ENCODE assay signal across 16 cellular contexts in the genomic region with DNA sequence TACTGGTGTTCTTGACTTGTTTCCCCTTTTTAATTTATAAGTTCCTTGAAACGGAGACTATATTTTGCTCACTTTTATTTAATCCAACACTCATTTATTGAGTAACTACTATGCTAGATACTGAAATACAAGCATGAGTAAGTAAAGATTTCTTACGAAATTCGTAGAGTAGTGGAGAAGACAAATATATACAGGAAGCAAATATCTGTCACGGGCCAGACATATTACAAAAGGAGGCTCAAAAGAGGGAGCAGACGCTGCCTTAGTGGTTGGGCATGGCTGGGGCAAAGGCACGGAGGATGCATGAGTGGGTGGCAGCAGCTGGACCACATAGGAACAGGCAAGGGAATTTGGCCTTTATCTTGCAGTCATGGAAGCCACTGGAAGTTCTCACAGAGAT. TPM values are rescaled to one million over a fixed set of nuclear protein-coding genes. Genes with fewer than 3 reads are reported as not detected.
DNase-seq lines count a peak whose midpoint lies in the region; ATAC-seq and TF ChIP-seq lines count a peak whose summit lies in the region.
"Had no signal": no experiment of that assay in that cellular context is flagged by ENCODE, and none has a peak within 500 bp of the region (broad histone marks: within the 10 kb centered on the region; RNA-seq: fewer than 3 reads in every experiment).

No MANE protein-coding gene starts in this region.

- no peaks in the 10 kb centered on the region for H3F3A ChIP-seq in GM23338 (replicated peaks; ENCODE audit: low read depth)

- H3K4me2 ChIP-seq in GM23338: no peak overlapping the region

- H3K27me3 Mint-ChIP-seq in naive thymus-derived CD4-positive, alpha-beta T cell: no peaks in the 10 kb centered on the region
- peaks cover 15% of the 10 kb centered on the region for H3K27me3 Mint-ChIP-seq in GM23338 (ENCODE audit: insufficient read depth, low read depth, poor library complexity)
- H3K27me3 Mint-ChIP-seq: activated CD8-positive, alpha-beta memory T cell treated with anti-CD3 and anti-CD28 coated beads, Interleukin-2, amount 10 ng/mL, durations not matched to agents 7 days and 5 days had no signal

- POLR2A ChIA-PET in naive thymus-derived CD4-positive, alpha-beta T cell (lab: Charles Lee): no interaction called here

- no peak overlapping the region for H3K4me3 Mint-ChIP-seq in naive thymus-derived CD4-positive, alpha-beta T cell
- H3K4me3 Mint-ChIP-seq in GM23338: no peak overlapping the region
- H3K4me3 Mint-ChIP-seq: activated CD8-positive, alpha-beta memory T cell treated with anti-CD3 and anti-CD28 coated beads, Interleukin-2, amount 10 ng/mL, durations not matched to agents 7 days and 5 days had no signal

- DNase-seq in ELR (ENCODE audit: low read depth): peak; percentile 19
- DNase-seq in NOMO-1 (lab: John Stamatoyannopoulos, UW; ENCODE audit: unreplicated experiment in 2 of 2): peak; percentile 82 to 93
- peak; percentile 33 for DNase-seq in choroid plexus epithelial cell (ENCODE audit: low read depth)
- DNase-seq in naive thymus-derived CD4-positive, alpha-beta T cell: no peak
- no peak for DNase-seq in NCI-H524 (lab: John Stamatoyannopoulos, UW)
- no peak for DNase-seq in GM23338 (ENCODE audit: low spot score)
- no peak for DNase-seq in NK-92 (lab: John Stamatoyannopoulos, UW; ENCODE audit: unreplicated experiment)
- DNase-seq: activated CD4-positive, alpha-beta T cell treated with anti-CD3 and anti-CD28 coated beads for 1 hour; activated CD8-positive, alpha-beta memory T cell treated with anti-CD3 and anti-CD28 coated beads, Interleukin-2, amount 10 ng/mL, durations not matched to agents 7 days and 5 days; glutamatergic neuron; NCI-H1048; NCI-H2107; stimulated activated CD4-positive, alpha-beta T cell treated with anti-CD3 and anti-CD28 coated beads, Interleukin-2, amount 100 ng/mL, for 24 hours had no signal

- no peaks in the 10 kb centered on the region for H3K27me3 ChIP-seq in naive thymus-derived CD4-positive, alpha-beta T cell (ENCODE audit: control insufficient read depth in 2 of 2, insufficient read depth in 2 of 2, low read length in 2 of 2)
- H3K27me3 ChIP-seq in GM23338 (ENCODE audit: insufficient read depth): no peaks in the 10 kb centered on the region

- H3K9me2 ChIP-seq in GM23338 (ENCODE audit: insufficient read depth): no peaks in the 10 kb centered on the region

- CTCF ChIA-PET in naive thymus-derived CD4-positive, alpha-beta T cell (lab: Charles Lee): no interaction called here

- peaks cover 0 to 2% (median 0%) of the 10 kb centered on the region in 11 donors for H3K9me3 Mint-ChIP-seq in naive thymus-derived CD4-positive, alpha-beta T cell
- H3K9me3 Mint-ChIP-seq in GM23338: no peaks in the 10 kb centered on the region

- no peaks in the 10 kb centered on the region for H4K20me1 ChIP-seq in GM23338 (replicated peaks; ENCODE audit: insufficient read depth)

- no peaks in the 10 kb centered on the region for H3K9me3 ChIP-seq in naive thymus-derived CD4-positive, alpha-beta T cell (ENCODE audit: control insufficient read depth in 2 of 3, low read length in 3 of 3)
- H3K9me3 ChIP-seq: HAP-1 had no signal

- peak; percentile 78 for ATAC-seq in naive thymus-derived CD4-positive, alpha-beta T cell
- no peak for ATAC-seq in GM23338
- ATAC-seq in GM21515 (IDR thresholded peaks at IDR 0.05; ENCODE audit: unreplicated experiment): no peak
- ATAC-seq: activated CD8-positive, alpha-beta memory T cell treated with anti-CD3 and anti-CD28 coated beads, Interleukin-2, amount 10 ng/mL, durations not matched to agents 7 days and 5 days had no signal

- H3K4me1 ChIP-seq in naive thymus-derived CD4-positive, alpha-beta T cell (ENCODE audit: control insufficient read depth in 2 of 2, insufficient read depth in 2 of 2, low read length in 2 of 2): no peaks in the 10 kb centered on the region
- peaks cover 8% of the 10 kb centered on the region for H3K4me1 ChIP-seq in GM23338 (ENCODE audit: insufficient read depth)
- H3K4me1 ChIP-seq: HAP-1 had no signal

- H3K4me3 ChIP-seq in choroid plexus epithelial cell (ENCODE audit: low read depth, low read length): no peak overlapping the region
- H3K4me3 ChIP-seq in naive thymus-derived CD4-positive, alpha-beta T cell (ENCODE audit: low read length): no peak overlapping the region
- H3K4me3 ChIP-seq in GM23338: no peak overlapping the region
- H3K4me3 ChIP-seq: coronary artery, HAP-1 had no signal

- no peak overlapping the region for H2AFZ ChIP-seq in GM23338

- H3K27ac ChIP-seq in naive thymus-derived CD4-positive, alpha-beta T cell (ENCODE audit: low read depth, low read length): no peak overlapping the region
- no peak overlapping the region for H3K27ac ChIP-seq in GM23338 (ENCODE audit: low read depth)

- intact Hi-C loops in naive thymus-derived CD4-positive, alpha-beta T cell (cut with micrococcal nuclease): no loop called here

- H3K27ac Mint-ChIP-seq in naive thymus-derived CD4-positive, alpha-beta T cell: peak overlapping the region in 2 of 9 donors; percentile 16 to 74
- H3K27ac Mint-ChIP-seq in GM23338: no peak overlapping the region
- H3K27ac Mint-ChIP-seq: activated CD8-positive, alpha-beta memory T cell treated with anti-CD3 and anti-CD28 coated beads, Interleukin-2, amount 10 ng/mL, durations not matched to agents 7 days and 5 days had no signal

- peaks cover 9 to 36% (median 11%) of the 10 kb centered on the region in 7 donors for H3K4me1 Mint-ChIP-seq in naive thymus-derived CD4-positive, alpha-beta T cell
- H3K4me1 Mint-ChIP-seq in GM23338: peaks cover 6% of the 10 kb centered on the region

- peaks cover 0 to 13% (median 0%) of the 10 kb centered on the region in 5 donors for H3K36me3 Mint-ChIP-seq in naive thymus-derived CD4-positive, alpha-beta T cell
- H3K36me3 Mint-ChIP-seq in GM23338 (ENCODE audit: low read depth): no peaks in the 10 kb centered on the region
- H3K36me3 Mint-ChIP-seq: activated CD8-positive, alpha-beta memory T cell treated with anti-CD3 and anti-CD28 coated beads, Interleukin-2, amount 10 ng/mL, durations not matched to agents 7 days and 5 days had no signal

- H3K36me3 ChIP-seq in naive thymus-derived CD4-positive, alpha-beta T cell (ENCODE audit: control insufficient read depth in 2 of 3, insufficient read depth in 3 of 3, low read length in 3 of 3): no peaks in the 10 kb centered on the region
- no peaks in the 10 kb centered on the region for H3K36me3 ChIP-seq in GM23338 (ENCODE audit: insufficient read depth)
- H3K36me3 ChIP-seq: HAP-1 had no signal

- no peak for TF ChIP-seq CTCF in choroid plexus epithelial cell (conservative IDR thresholded peaks at IDR 0.05; ENCODE audit: low read depth, low read length)
- TF ChIP-seq CTCF in GM23338 (conservative IDR thresholded peaks at IDR 0.05; ENCODE audit: low read depth in 2 of 2): no peak

- H3K79me2 ChIP-seq in GM23338 (replicated peaks; ENCODE audit: insufficient read depth): no peaks in the 10 kb centered on the region

RNA-seq across cellular contexts. Expression of gene NCF2, which starts 6.8 kb away (rescaled TPM):
- total RNA-seq in naive thymus-derived CD4-positive, alpha-beta T cell: 100 to 1,000 TPM in 1 of 5 experiments, 10 to 100 TPM in 2, 1 to 10 TPM in 2; 2.2 to 145 (median 15.2) TPM
- polyA plus RNA-seq in naive thymus-derived CD4-positive, alpha-beta T cell: 1 to 10 TPM in 1 of 2 donors, under 1 TPM in 1; 0.43 to 3.8 TPM
- not detected in 2 replicates for total RNA-seq in GM23338 (2014; rRNA removed; shearing (Covaris generic))
- 0.45 TPM in 1 of 2 replicates, not detected in the other for polyA plus RNA-seq in GM23338 (2016; fragmentation: Nextera tagmentation; extraction: Ambion mirVana)

RNA-seq across cellular contexts. Expression of gene ARPC5, which starts 52.1 kb away (rescaled TPM):
- total RNA-seq in naive thymus-derived CD4-positive, alpha-beta T cell: 100 to 1,000 TPM in 3 of 5 experiments, 10 to 100 TPM in 2; 49.9 to 252 (median 105) TPM
- polyA plus RNA-seq in naive thymus-derived CD4-positive, alpha-beta T cell: 100 to 1,000 TPM; 225 to 525 TPM
- total RNA-seq in GM23338 (2014; rRNA removed; shearing (Covaris generic)): 75.4 and 90.8 TPM in 2 replicates
- polyA plus RNA-seq in GM23338 (2016; fragmentation: Nextera tagmentation; extraction: Ambion mirVana): 95.9 and 98.9 TPM in 2 replicates

Comparison
In these comparisons a context has a peak if more than half of its experiments do, and no peak if none do; other contexts are left out.
1. DNase-seq: peak in ELR (single experiment), NOMO-1 (2 of 2) and choroid plexus epithelial cell (single experiment); none in naive thymus-derived CD4-positive, alpha-beta T cell (0 of 9), NCI-H524 (0 of 2), GM23338 (single experiment) and NK-92 (single experiment).